ENCODE assay signal across 8 cellular contexts in the genomic region with DNA sequence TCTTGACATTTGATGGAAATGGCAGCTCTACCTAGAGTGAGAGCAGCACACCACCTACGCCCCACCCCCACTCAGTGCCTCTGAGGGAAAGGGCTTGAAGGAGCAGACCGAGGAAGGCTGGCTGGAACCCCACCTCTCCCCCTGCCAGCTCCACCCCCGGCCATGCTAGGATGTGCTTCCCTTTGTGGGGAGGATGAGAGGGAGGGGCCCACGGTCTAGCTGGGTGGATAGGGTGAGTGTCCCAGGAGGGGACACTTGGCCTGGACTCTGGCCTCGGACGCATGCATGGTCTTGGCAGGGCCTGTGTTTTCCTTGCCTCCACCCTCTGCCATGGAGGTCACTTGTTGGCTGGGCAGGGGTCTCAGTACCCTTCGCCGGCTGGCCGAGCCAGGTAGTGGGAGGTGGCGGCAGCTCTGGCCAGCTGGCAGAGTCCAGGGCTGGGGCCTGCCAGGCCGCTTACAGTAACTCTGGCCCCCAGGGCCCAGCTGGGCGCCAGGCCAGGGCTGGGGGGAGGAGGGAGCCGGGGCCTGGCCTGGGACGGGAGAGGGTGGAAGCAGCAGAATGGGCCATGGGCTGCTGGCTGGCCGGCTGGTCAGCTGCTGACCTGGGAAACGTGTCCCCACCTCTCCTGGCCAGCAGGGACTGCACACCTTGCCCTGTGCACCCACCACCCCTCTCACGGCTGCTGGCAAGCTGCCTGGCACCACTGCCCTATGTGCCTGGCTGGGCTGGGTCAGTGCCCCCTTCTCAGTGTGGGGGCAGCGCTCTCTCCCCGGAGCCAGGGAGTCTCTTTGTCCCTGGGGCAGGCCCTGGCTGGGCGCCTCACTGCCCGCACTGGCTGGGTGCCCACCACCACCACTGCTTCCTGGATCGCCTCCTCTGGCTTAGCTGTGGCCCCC. TPM values are rescaled to one million over a fixed set of nuclear protein-coding genes. Genes with fewer than 3 reads are reported as not detected.
DNase-seq lines count a peak whose midpoint lies in the region; ATAC-seq and TF ChIP-seq lines count a peak whose summit lies in the region.

No MANE protein-coding gene starts in this region.

- TF ChIP-seq EP300 in stomach (IDR thresholded peaks at IDR 0.05), result peak; percentile 67

- H3K36me3 ChIP-seq in stomach, result peaks cover 0 to 8% (median 3%) of the 10 kb centered on the region in 4 donors

- peaks cover 67% of the 10 kb centered on the region for H3K4me1 Mint-ChIP-seq in T-helper 2 cell treated with Interferon-gamma antibody and Interleukin-4, amounts not matched to agents 5 μg/mL and 100 μg/mL, for 36 hours (ENCODE audit: low read depth)

- WGBS in stomach, 5 donors, result 8 to 27% (median 17%) methylated on average over 8 to 22 of the region's 22 CpGs

- ATAC-seq in GM18870 (IDR thresholded peaks at IDR 0.05; ENCODE audit: unreplicated experiment), result no peak

- H3K4me3 ChIP-seq in stomach, result peak overlapping the region; percentile 7 to 32 (median 20)

- H3K27me3 Mint-ChIP-seq in T-helper 2 cell treated with Interferon-gamma antibody and Interleukin-4, amounts not matched to agents 5 μg/mL and 100 μg/mL, for 36 hours (ENCODE audit: low read depth), result no peaks in the 10 kb centered on the region

- TF ChIP-seq CTCF in stomach (IDR thresholded peaks at IDR 0.05), result no peak

- peaks cover 86 to 100% (median 97%) of the 10 kb centered on the region in 4 donors for H3K4me1 ChIP-seq in stomach

- DNase-seq in T-helper 2 cell treated with Interferon-gamma antibody and Interleukin-4, amounts not matched to agents 5 μg/mL and 100 μg/mL, for 36 hours (ENCODE audit: low spot score), result no peak
- no peak for DNase-seq in T-helper 2 cell
- DNase-seq in kidney glomerular epithelial cell (lab: John Stamatoyannopoulos, UW), result peak; percentile 37
- DNase-seq in stomach, result peak; percentile 92
- DNase-seq in NCI-H146 treated with DMSO at 0.1 percent for 48 hours (lab: John Stamatoyannopoulos, UW; ENCODE audit: unreplicated experiment), result no peak
- DNase-seq in NCI-H1694 treated with DMSO at 0.1 percent for 48 hours (lab: John Stamatoyannopoulos, UW), result no peak

- no peak for TF ChIP-seq POLR2A in stomach (IDR thresholded peaks at IDR 0.05)

- H3K27ac ChIP-seq in angular gyrus (ENCODE audit: low read depth, low read length), result peak overlapping the region; percentile 48
- H3K27ac ChIP-seq in stomach, result peak overlapping the region; percentile 80 to 98 (median 90)

- peaks cover 42% of the 10 kb centered on the region for H3K36me3 Mint-ChIP-seq in T-helper 2 cell treated with Interferon-gamma antibody and Interleukin-4, amounts not matched to agents 5 μg/mL and 100 μg/mL, for 36 hours (ENCODE audit: low read depth)

- peak overlapping the region; percentile 65 for H3K27ac Mint-ChIP-seq in T-helper 2 cell treated with Interferon-gamma antibody and Interleukin-4, amounts not matched to agents 5 μg/mL and 100 μg/mL, for 36 hours

- peak overlapping the region; percentile 58 for H3K4me3 Mint-ChIP-seq in T-helper 2 cell treated with Interferon-gamma antibody and Interleukin-4, amounts not matched to agents 5 μg/mL and 100 μg/mL, for 36 hours

- H3K27me3 ChIP-seq in stomach, result no peaks in the 10 kb centered on the region

- H3K9me3 ChIP-seq in stomach, result no peaks in the 10 kb centered on the region

- no peaks in the 10 kb centered on the region for H3K9me3 Mint-ChIP-seq in T-helper 2 cell treated with Interferon-gamma antibody and Interleukin-4, amounts not matched to agents 5 μg/mL and 100 μg/mL, for 36 hours

- intact Hi-C loops in stomach (cut with DNase I; ENCODE audit: low total_unique reads), result no loop called here

RNA-seq across cellular contexts. Expression of a gene that starts 23.0 kb away (rescaled TPM):
- total RNA-seq in stomach, result 10 to 100 TPM; 14.3 to 40.8 (median 24.6) TPM
- polyA plus RNA-seq in stomach, result 10 to 100 TPM; 11.2 to 20.0 (median 17.1) TPM

RNA-seq across cellular contexts. Expression of a gene that starts 32.5 kb away (rescaled TPM):
- total RNA-seq in stomach, result 1 to 10 TPM in 1 of 5 donors, under 1 TPM in 1, not detected in 3; 0.55 to 1.2 TPM
- polyA plus RNA-seq in stomach, result not detected

RNA-seq across cellular contexts. Expression of a gene that starts 44.3 kb away (rescaled TPM):
- total RNA-seq in stomach, result 1 to 10 TPM in 4 of 5 donors, not detected in 1; 1.4 to 9.8 (median 4.5) TPM
- polyA plus RNA-seq in stomach, result 1 to 10 TPM; 1.1 to 4.0 (median 3.1) TPM

Comparison
In these comparisons a context has a peak if more than half of its experiments do, and no peak if none do; other contexts are left out.
1. DNase-seq: peak in kidney glomerular epithelial cell (single experiment) and stomach (single experiment); none in T-helper 2 cell treated with Interferon-gamma antibody and Interleukin-4, amounts not matched to agents 5 μg/mL and 100 μg/mL, for 36 hours (single experiment), T-helper 2 cell (0 of 5), NCI-H146 treated with DMSO at 0.1 percent for 48 hours (single experiment) and NCI-H1694 treated with DMSO at 0.1 percent for 48 hours (single experiment).